Comparison of ENCODE assay signal across 18 cellular contexts in the genomic region with DNA sequence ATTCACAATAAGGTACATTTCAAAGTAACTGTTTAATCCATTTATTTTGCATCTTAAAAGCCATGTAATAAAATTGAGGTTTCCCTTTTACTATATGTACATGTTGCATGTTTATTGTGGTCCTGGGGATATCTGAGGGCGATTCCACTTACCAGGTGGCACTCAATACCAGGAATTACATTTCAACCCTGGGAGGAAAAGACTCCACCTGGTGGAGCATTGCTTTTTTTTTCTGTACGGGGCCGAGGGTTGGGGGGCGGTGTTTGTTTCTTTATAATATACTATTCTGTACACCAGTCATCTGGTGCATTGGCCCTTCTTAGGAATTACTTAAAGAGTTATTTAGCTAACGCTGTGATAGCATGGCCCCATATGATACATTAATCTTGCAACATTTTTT. TPM values are rescaled to one million over a fixed set of nuclear protein-coding genes. Genes with fewer than 3 reads are reported as not detected.
DNase-seq lines count a peak whose midpoint lies in the region; ATAC-seq and TF ChIP-seq lines count a peak whose summit lies in the region.
"Had no signal": no experiment of that assay in that cellular context is flagged by ENCODE, and none has a peak within 500 bp of the region (broad histone marks: within the 10 kb centered on the region; RNA-seq: fewer than 3 reads in every experiment).

No MANE protein-coding gene starts in this region.

- H3K79me2 ChIP-seq in DOHH2 (ENCODE audit: control insufficient read depth, low read length): no peaks in the 10 kb centered on the region

- no peaks in the 10 kb centered on the region for H3K9me3 ChIP-seq in DOHH2 (ENCODE audit: control insufficient read depth, insufficient read depth, low read length)
- H3K9me3 ChIP-seq: SJCRH30, upper lobe of left lung had no signal

- peak; percentile 10 for DNase-seq in HuH-7 (ENCODE audit: low spot score)
- DNase-seq in RPMI8226: peak; percentile 35
- peak; percentile 23 for DNase-seq in iPS-NIHi7 (ENCODE audit: extremely low spot score)
- no peak for DNase-seq in activated T-cell treated with anti-CD3 and anti-CD28 coated beads for 4 hours
- no peak for DNase-seq in NK-92 treated with Interleukin-12 subunit alpha and Interleukin-12 subunit beta, amount 100 ng/mL, for 24 hours (lab: John Stamatoyannopoulos, UW)
- no peak for DNase-seq in left cardiac atrium
- DNase-seq: activated CD4-positive, alpha-beta T cell treated with anti-CD3 and anti-CD28 coated beads for 36 hours; activated naive CD4-positive, alpha-beta T cell treated with anti-CD3 and anti-CD28 coated beads, Interleukin-2, amount 10 ng/mL, durations not matched to agents 7 days and 5 days; C1 segment of cervical spinal cord; erythroblast; NCI-H2029; SJCRH30; upper lobe of left lung had no signal

- no peaks in the 10 kb centered on the region for H3K36me3 ChIP-seq in DOHH2 (ENCODE audit: control insufficient read depth, low read length)
- H3K36me3 ChIP-seq: SJCRH30, upper lobe of left lung had no signal

- H3K9me2 ChIP-seq in DOHH2 (replicated peaks; ENCODE audit: control insufficient read depth, low read length): no peaks in the 10 kb centered on the region

- no peak overlapping the region for H3K27ac ChIP-seq in DOHH2 (ENCODE audit: low read depth, low read length)
- H3K27ac ChIP-seq: coronary artery, SJCRH30, upper lobe of left lung had no signal

- no peak overlapping the region for H3K4me3 ChIP-seq in DOHH2 (ENCODE audit: low read length)
- H3K4me3 ChIP-seq: coronary artery, SJCRH30, upper lobe of left lung had no signal

- no peaks in the 10 kb centered on the region for H3F3A ChIP-seq in DOHH2 (ENCODE audit: control insufficient read depth, insufficient read depth)

- TF ChIP-seq CTCF in DOHH2 (IDR thresholded peaks at IDR 0.05; ENCODE audit: low read depth, low read length, poor library complexity, severe bottlenecking): peak; percentile 20

- H4K20me1 ChIP-seq in DOHH2 (ENCODE audit: control insufficient read depth, insufficient read depth, low read depth, low read length): no peaks in the 10 kb centered on the region

- peaks cover 5% of the 10 kb centered on the region for H3K4me1 ChIP-seq in DOHH2 (ENCODE audit: control insufficient read depth, low read length)
- H3K4me1 ChIP-seq: SJCRH30 had no signal

- intact Hi-C loops in left cardiac atrium (cut with DNase I): no loop called here

- H3K4me2 ChIP-seq in DOHH2 (ENCODE audit: low read length): no peak overlapping the region

- ATAC-seq in GM21526 (IDR thresholded peaks at IDR 0.05; ENCODE audit: low FRiP score, unreplicated experiment) (no peak), left cardiac atrium (no peak)
- ATAC-seq: activated CD4-positive, alpha-beta T cell treated with anti-CD3 and anti-CD28 coated beads for 36 hours had no signal

- no peaks in the 10 kb centered on the region for H3K27me3 ChIP-seq in DOHH2 (ENCODE audit: control insufficient read depth, low read length)
- H3K27me3 ChIP-seq: SJCRH30, upper lobe of left lung had no signal

RNA-seq across cellular contexts. Expression of gene HGF, which starts 7.1 kb away (rescaled TPM):
- total RNA-seq in left cardiac atrium: 1 to 10 TPM; 5.6 to 6.0 TPM
- total RNA-seq: activated CD4-positive, alpha-beta T cell treated with anti-CD3 and anti-CD28 coated beads for 36 hours; astrocyte; MCF 10A had no signal

Comparison
In these comparisons a context has a peak if more than half of its experiments do, and no peak if none do; other contexts are left out.
1. DNase-seq: peak in HuH-7 (single experiment), RPMI8226 (single experiment) and iPS-NIHi7 (single experiment); none in activated T-cell treated with anti-CD3 and anti-CD28 coated beads for 4 hours (single experiment), NK-92 treated with Interleukin-12 subunit alpha and Interleukin-12 subunit beta, amount 100 ng/mL, for 24 hours (single experiment) and left cardiac atrium (single experiment).